ENCODE assay signal across 10 cellular contexts in the genomic region with DNA sequence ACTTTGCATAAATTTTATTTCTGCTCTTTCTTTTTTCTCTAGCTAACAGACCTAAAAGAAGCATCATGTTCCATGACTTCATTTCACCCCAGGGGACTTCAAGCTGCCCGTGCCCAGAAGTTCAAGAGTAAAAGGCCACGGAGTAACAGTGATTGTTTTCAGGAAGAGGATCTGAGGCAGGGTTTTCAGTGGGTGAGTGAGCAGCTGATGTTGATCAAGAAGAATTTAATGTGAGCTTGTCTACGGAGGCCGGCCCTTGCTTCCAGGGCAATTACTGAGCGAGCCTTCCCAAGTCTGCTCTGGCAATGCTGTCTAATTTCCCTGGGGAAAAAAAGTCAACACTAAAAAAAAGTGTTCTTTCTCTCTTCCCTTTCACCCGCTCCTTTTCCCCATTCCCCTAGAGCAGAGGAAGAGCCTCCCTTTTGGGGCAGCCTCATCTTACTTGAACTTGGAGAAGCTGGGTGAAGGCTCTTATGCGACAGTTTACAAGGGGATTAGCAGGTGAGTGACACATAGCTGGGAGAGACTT. TPM values are rescaled to one million over a fixed set of nuclear protein-coding genes. Genes with fewer than 3 reads are reported as not detected.
A peak's percentile ranks its signal among the peaks of the same experiment; 100 is the strongest.
DNase-seq lines count a peak whose midpoint lies in the region; ATAC-seq and TF ChIP-seq lines count a peak whose summit lies in the region.
"Had no signal": no experiment of that assay in that cellular context is flagged by ENCODE, and none has a peak within 500 bp of the region (broad histone marks: within the 10 kb centered on the region; RNA-seq: fewer than 3 reads in every experiment).

No MANE protein-coding gene starts in this region.

- in situ Hi-C loops in Panc1 (cut with HindIII; ENCODE audit: low pct_unique_long_range_greater_than_20kb, low sequenced_read_pairs) = no loop called here

- ATAC-seq in Panc1 (peak; percentile 44; the same call in 1 of the 2 replicates), HG02884 (IDR thresholded peaks at IDR 0.05; ENCODE audit: unreplicated experiment) (no peak), HG03175 (IDR thresholded peaks at IDR 0.05; ENCODE audit: unreplicated experiment) (no peak)
- ATAC-seq: stimulated activated effector memory CD8-positive, alpha-beta T cell treated with anti-CD3 and anti-CD28 coated beads, Interleukin-12 subunit alpha, Interleukin-12 subunit beta, amount 100 ng/mL, for 72 hours had no signal

- no peaks in the 10 kb centered on the region for H3K36me3 ChIP-seq in Panc1 (ENCODE audit: control insufficient read depth, insufficient read depth, low read length)

- intact Hi-C loops in Panc1 (cut with micrococcal nuclease; ENCODE audit: unreplicated experiment) = no loop called here

- H3K4me3 ChIP-seq in Panc1 (ENCODE audit: low read depth in 2 of 2, low read length in 2 of 2) = peak overlapping the region in 1 of 2 experiments; percentile 1; a peak in 1 of 4 replicates

- no peak for TF ChIP-seq CTCF in Panc1 (IDR thresholded peaks at IDR 0.05)

- H3K4me1 ChIP-seq in Panc1 (ENCODE audit: control insufficient read depth, insufficient read depth, low read length) = peaks cover 26% of the 10 kb centered on the region

- peak; percentile 55 for DNase-seq in DMS 273 treated with DMSO at 0.1 percent for 48 hours (lab: John Stamatoyannopoulos, UW)
- DNase-seq in Panc1 (ENCODE audit: low read depth, low spot score) = no peak
- DNase-seq in fibroblast of the conjunctiva (ENCODE audit: low read depth) = peak; percentile 93
- DNase-seq in renal cortical epithelial cell (ENCODE audit: low read depth) = peak; percentile 71
- DNase-seq in NCI-H510A treated with DMSO at 0.1 percent for 48 hours (lab: John Stamatoyannopoulos, UW) = no peak
- no peak for DNase-seq in stimulated activated CD4-positive, alpha-beta T cell treated with anti-CD3 and anti-CD28 coated beads, Interleukin-1b, Interleukin-23, amount 100 ng/mL, for 48 hours

- no peaks in the 10 kb centered on the region for H3K9me3 ChIP-seq in Panc1 (ENCODE audit: control insufficient read depth, insufficient read depth, low read depth, low read length)

- no peaks in the 10 kb centered on the region for H3K27me3 ChIP-seq in Panc1 (ENCODE audit: control insufficient read depth, insufficient read depth, low read length)

- CTCF ChIA-PET in Panc1 (lab: Charles Lee) = no interaction called here

- H3K27ac ChIP-seq in Panc1 (ENCODE audit: low read length) = peak overlapping the region; percentile 69

- BruUV-seq in Panc1 (replicated peaks; lab: Mats Ljungman, UMichigan) = no TSS peak

- POLR2A ChIA-PET in Panc1 (lab: Charles Lee) = no interaction called here

RNA-seq across cellular contexts. Expression of a gene that starts 1.2 kb away (rescaled TPM):
- total RNA-seq in Panc1 (2021; ENCODE audit: unreplicated experiment) (4.8 TPM), renal cortical epithelial cell (0.55 and 4.5 TPM in 2 replicates)
- 1.3 TPM for polyA plus RNA-seq in Panc1 (2012; ENCODE audit: insufficient read length)
- total RNA-seq: endothelial cell of umbilical vein had no signal
- polyA plus RNA-seq: endothelial cell of umbilical vein had no signal

RNA-seq across cellular contexts. Expression of a gene that starts 26.8 kb away (rescaled TPM):
- total RNA-seq in Panc1 (2021; ENCODE audit: unreplicated experiment) = 47.5 TPM
- polyA plus RNA-seq in Panc1 (2012; ENCODE audit: insufficient read length) = 17.5 TPM
- 38.4 and 45.3 TPM in 2 replicates for total RNA-seq in renal cortical epithelial cell

Comparison
In these comparisons a context has a peak if more than half of its experiments do, and no peak if none do; other contexts are left out.
1. DNase-seq: peak in DMS 273 treated with DMSO at 0.1 percent for 48 hours (single experiment), fibroblast of the conjunctiva (single experiment) and renal cortical epithelial cell (single experiment); none in Panc1 (single experiment), NCI-H510A treated with DMSO at 0.1 percent for 48 hours (single experiment) and stimulated activated CD4-positive, alpha-beta T cell treated with anti-CD3 and anti-CD28 coated beads, Interleukin-1b, Interleukin-23, amount 100 ng/mL, for 48 hours (single experiment).